Comparison of ENCODE assay signal across 1 cellular context in genomic region chr1:151522427-151522826, GRCh38. TPM values are rescaled to one million over a fixed set of nuclear protein-coding genes. Genes with fewer than 3 reads are reported as not detected.
"Had no signal": no experiment of that assay in that cellular context is flagged by ENCODE, and none has a peak within 500 bp of the region (broad histone marks: within the 10 kb centered on the region; RNA-seq: fewer than 3 reads in every experiment).

No MANE protein-coding gene starts in this region.

RNA-seq across cellular contexts. Expression of gene CGN, which starts 11.2 kb away (rescaled TPM):
- total RNA-seq: GM23248 had no signal
- polyA plus RNA-seq: GM23248 had no signal
